In genomic region chr19:46687438-46688145, GRCh38 we compare ENCODE assay signal across 1 cellular context.
TF ChIP-seq lines count a peak whose summit lies in the region.

No MANE protein-coding gene starts in this region.

TF ChIP-seq in endothelial cell of umbilical vein, 7 proteins besides CTCF, POLR2A, EP300 and RAD21:
- TF ChIP-seq FOS (IDR thresholded peaks at IDR 0.05; ENCODE audit: borderline replicate concordance, insufficient read depth, low read length) (no peak), EZH2 (IDR thresholded peaks at IDR 0.05; ENCODE audit: borderline replicate concordance, low read depth, low read length, severe bottlenecking) (no peak), GATA2 (IDR thresholded peaks at IDR 0.05; ENCODE audit: insufficient read depth, insufficient read length, low read depth, low read length) (no peak), MAX (IDR thresholded peaks at IDR 0.05; ENCODE audit: insufficient read depth, insufficient read length) (no peak), POLR2AphosphoS5 (IDR thresholded peaks at IDR 0.05; ENCODE audit: insufficient read depth, low read depth, low read length) (no peak), JUN (IDR thresholded peaks at IDR 0.05; ENCODE audit: borderline replicate concordance, insufficient read depth, insufficient read length, low read depth) (no peak), MYC (IDR thresholded peaks at IDR 0.05; ENCODE audit: low read depth, low read length) (no peak)
TF ChIP-seq in endothelial cell of umbilical vein: peak in this region for 0.
